ENCODE assay signal across 27 cellular contexts in the genomic region with DNA sequence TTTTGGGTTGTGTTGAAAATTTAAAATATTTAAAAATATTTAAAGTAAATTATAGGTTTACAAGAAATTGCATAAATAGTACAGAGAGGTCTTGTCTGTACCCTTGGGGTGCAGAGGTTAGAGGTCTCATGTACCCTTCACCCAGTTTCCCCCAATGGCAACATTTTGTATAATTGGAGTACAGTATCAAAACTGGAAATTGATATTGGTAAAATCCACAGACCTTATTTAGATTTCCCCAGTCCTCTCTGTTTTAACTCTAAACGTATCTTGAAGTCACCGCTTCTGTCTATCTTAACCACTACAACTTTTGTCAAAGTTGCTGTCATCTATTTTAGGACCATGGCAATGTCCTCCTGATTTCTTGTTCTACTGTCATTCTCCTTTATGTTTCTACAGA.
"Had no signal": no experiment of that assay in that cellular context is flagged by ENCODE, and none has a peak within 500 bp of the region (broad histone marks: within the 10 kb centered on the region; RNA-seq: fewer than 3 reads in every experiment).

No MANE protein-coding gene starts in this region.

- H3K4me1 ChIP-seq: stomach, testis, transverse colon, upper lobe of left lung, upper lobe of right lung had no signal

- FAIRE-seq: urothelium cell line had no signal

- H3K4me3 ChIP-seq: stomach, suprapubic skin, testis, thoracic aorta, thyroid gland, tibial artery, tibial nerve, transverse colon, upper lobe of left lung, upper lobe of right lung, uterus, vagina had no signal

- H3K9me3 ChIP-seq: stomach, suprapubic skin, testis, thoracic aorta, thyroid gland, tibial artery, tibial nerve, transverse colon, upper lobe of left lung, upper lobe of right lung, uterus, vagina had no signal

- DNase-seq: stimulated activated CD4-positive, alpha-beta T cell treated with anti-CD3 and anti-CD28 coated beads, Interleukin-2, amount 100 ng/mL, for 48 hours; stimulated activated CD4-positive, alpha-beta T cell treated with anti-CD3 and anti-CD28 coated beads, Interleukin-4, amount 100 ng/mL, for 1 hour; stimulated activated CD4-positive, alpha-beta T cell treated with anti-CD3 and anti-CD28 coated beads, Interleukin-4, amount 100 ng/mL, for 24 hours; stimulated activated CD4-positive, alpha-beta T cell treated with anti-CD3 and anti-CD28 coated beads, Interleukin-4, amount 100 ng/mL, for 4 hours; stimulated activated CD8-positive, alpha-beta memory T cell treated with anti-CD3 and anti-CD28 coated beads, Interleukin-4, amount 100 ng/mL, for 48 hours; stimulated activated naive B cell treated with anti-CD40 and anti-IgM and Interleukin-4, amounts not matched to agents 10 μg/mL and 1 μg/mL and 100 μg/mL, for 72 hours; stimulated activated naive CD4-positive, alpha-beta T cell; stimulated activated naive CD4-positive, alpha-beta T cell treated with Interleukin-2 at 50 U/mL for 16 hours; stimulated activated naive CD8-positive, alpha-beta T cell treated with anti-CD3 and anti-CD28 coated beads, Interleukin-15, amount 100 ng/mL, for 72 hours; stimulated activated naive CD8-positive, alpha-beta T cell treated with anti-CD3 and anti-CD28 coated beads, Interleukin-15, Interleukin-2, amounts not matched to agents 100 U/mL and 50 U/mL, for 24 hours; stomach; substantia nigra; testis; thyroid gland; tibial artery; transverse colon; trophoblast cell; upper lobe of left lung; upper lobe of right lung; uterus had no signal

- H3K36me3 ChIP-seq: stomach, suprapubic skin, thoracic aorta, thyroid gland, tibial artery, tibial nerve, transverse colon, upper lobe of left lung, upper lobe of right lung, uterus, vagina had no signal

- ATAC-seq: stimulated activated effector memory CD8-positive, alpha-beta T cell treated with anti-CD3 and anti-CD28 coated beads, Interleukin-12 subunit alpha, Interleukin-12 subunit beta, amount 100 ng/mL, for 72 hours; stimulated activated memory B cell treated with anti-CD40 and anti-IgM and Interleukin-4, amounts not matched to agents 10 μg/mL and 1 μg/mL and 100 μg/mL, for 72 hours; stimulated activated naive B cell treated with anti-CD40 and anti-IgM and Interleukin-4, amounts not matched to agents 10 μg/mL and 1 μg/mL and 100 μg/mL, for 72 hours; stimulated activated naive CD8-positive, alpha-beta T cell treated with anti-CD3 and anti-CD28 coated beads, Interleukin-15, amount 100 ng/mL, for 72 hours; stimulated activated naive CD8-positive, alpha-beta T cell treated with anti-CD3 and anti-CD28 coated beads, Interleukin-15, Interleukin-2, amounts not matched to agents 100 U/mL and 50 U/mL, for 24 hours; upper lobe of right lung had no signal

- H3K27ac ChIP-seq: stomach, suprapubic skin, testis, thoracic aorta, thyroid gland, tibial artery, tibial nerve, transverse colon, upper lobe of left lung, upper lobe of right lung, uterus, vagina had no signal
